In genomic region chr12:43072431-43072830, GRCh38 we compare ENCODE assay signal across 25 cellular contexts.
"Had no signal": no experiment of that assay in that cellular context is flagged by ENCODE, and none has a peak within 500 bp of the region (broad histone marks: within the 10 kb centered on the region; RNA-seq: fewer than 3 reads in every experiment).

No MANE protein-coding gene starts in this region.

- FAIRE-seq: colon, islet of Langerhans, small intestine had no signal

- H3K9me3 ChIP-seq: esophagus muscularis mucosa, gastroesophageal sphincter, heart left ventricle, lower lobe of right lung, ovary, psoas muscle, right lobe of liver, stomach, thyroid gland had no signal

- H3K27me3 ChIP-seq: dorsolateral prefrontal cortex, esophagus muscularis mucosa, foreskin keratinocyte, gastroesophageal sphincter, heart left ventricle, ovary, right lobe of liver, stomach, thyroid gland had no signal

- DNase-seq: dorsolateral prefrontal cortex; effector CD4-positive, alpha-beta T cell; foreskin keratinocyte; heart left ventricle; hippocampal formation; left ventricle myocardium superior; lower lobe of right lung; naive thymus-derived CD8-positive, alpha-beta T cell; nephron progenitor cell; occipital lobe; ovary; posterior cingulate gyrus; psoas muscle; right lobe of liver; small intestine; stimulated activated CD4-positive, alpha-beta T cell treated with anti-CD3 and anti-CD28 coated beads, Interleukin-15, amount 100 ng/mL, for 24 hours; stimulated activated CD4-positive, alpha-beta T cell treated with anti-CD3 and anti-CD28 coated beads, Interleukin-2, amount 100 ng/mL, for 48 hours; stimulated activated naive CD4-positive, alpha-beta T cell treated with Interleukin-2 at 50 U/mL for 16 hours; stomach; thyroid gland; trophoblast cell had no signal

- H3K27ac ChIP-seq: dorsolateral prefrontal cortex, esophagus muscularis mucosa, foreskin keratinocyte, gastroesophageal sphincter, heart left ventricle, lower lobe of right lung, ovary, psoas muscle, right lobe of liver, stomach, thyroid gland had no signal

- H3K36me3 ChIP-seq: esophagus muscularis mucosa, gastroesophageal sphincter, heart left ventricle, lower lobe of right lung, ovary, right lobe of liver, stomach, thyroid gland had no signal

- H3K4me3 ChIP-seq: dorsolateral prefrontal cortex, esophagus muscularis mucosa, gastroesophageal sphincter, heart left ventricle, lower lobe of right lung, ovary, psoas muscle, right lobe of liver, stomach, thyroid gland had no signal

- H3K4me1 ChIP-seq: esophagus muscularis mucosa, foreskin keratinocyte, gastroesophageal sphincter, lower lobe of right lung, psoas muscle, right lobe of liver, stomach, thyroid gland had no signal
